Comparison of ENCODE assay signal across 28 cellular contexts in the genomic region with DNA sequence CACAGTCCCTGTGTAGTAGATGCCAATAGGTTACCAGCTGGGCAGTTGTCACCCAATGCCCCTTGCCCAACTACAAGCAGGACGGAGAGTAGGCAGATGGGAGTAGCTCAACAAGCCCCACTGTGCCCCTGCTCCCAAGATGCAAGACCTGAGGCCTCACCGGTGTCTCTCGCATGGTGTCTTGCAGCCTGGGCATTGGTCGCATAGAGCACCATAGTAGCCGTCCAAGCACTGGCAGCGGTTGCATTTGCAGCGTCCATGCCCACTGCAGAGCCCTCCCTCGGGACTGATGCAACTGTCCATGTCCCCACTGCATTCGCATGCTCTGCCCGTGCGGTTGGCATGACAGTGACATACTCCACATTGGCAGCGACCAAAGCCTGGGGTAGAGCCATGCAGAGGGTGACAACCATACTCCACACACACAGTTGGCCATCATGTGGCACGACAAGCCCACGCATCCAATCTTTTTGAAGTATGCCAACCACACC. TPM values are rescaled to one million over a fixed set of nuclear protein-coding genes. Genes with fewer than 3 reads are reported as not detected.
DNase-seq lines count a peak whose midpoint lies in the region; ATAC-seq, FAIRE-seq and TF ChIP-seq lines count a peak whose summit lies in the region.
"Had no signal": no experiment of that assay in that cellular context is flagged by ENCODE, and none has a peak within 500 bp of the region (broad histone marks: within the 10 kb centered on the region; RNA-seq: fewer than 3 reads in every experiment).

No MANE protein-coding gene starts in this region.

- H3K4ac ChIP-seq in neuronal stem cell (ENCODE audit: low read length): no peak overlapping the region

- H2AK5ac ChIP-seq in neuronal stem cell (ENCODE audit: low read depth, low read length): no peak overlapping the region

- no peak overlapping the region for H3K4me2 ChIP-seq in MM.1S (ENCODE audit: low read depth, low read length)
- no peak overlapping the region for H3K4me2 ChIP-seq in neuronal stem cell (ENCODE audit: insufficient read depth, low read length, poor library complexity, severe bottlenecking)

- peaks cover 41% of the 10 kb centered on the region for H3K4me1 ChIP-seq in MM.1S (ENCODE audit: low read length)
- H3K4me1 ChIP-seq in neuronal stem cell (ENCODE audit: control insufficient read depth in 2 of 2, insufficient read depth in 1 of 2, low read depth in 1 of 2, low read length in 2 of 2): no peaks in the 10 kb centered on the region
- H3K4me1 ChIP-seq in mucosa of descending colon (ENCODE audit: low read depth): peaks cover 2% of the 10 kb centered on the region
- H3K4me1 ChIP-seq: BE2C, HAP-1, SJCRH30 had no signal

- no peak overlapping the region for H3K4me3 ChIP-seq in MM.1S (ENCODE audit: low read length)
- no peak overlapping the region for H3K4me3 ChIP-seq in bronchial epithelial cell (ENCODE audit: low read depth, low read length)
- peak overlapping the region in 1 of 2 donors; percentile 61 for H3K4me3 ChIP-seq in neuronal stem cell (ENCODE audit: low read length in 2 of 2)
- H3K4me3 ChIP-seq in mucosa of descending colon: no peak overlapping the region
- H3K4me3 ChIP-seq: HAP-1, SJCRH30 had no signal

- H3K4me3 Mint-ChIP-seq in activated naive CD8-positive, alpha-beta T cell: no peak overlapping the region
- no peak overlapping the region for H3K4me3 Mint-ChIP-seq in activated naive CD8-positive, alpha-beta T cell treated with anti-CD3 and anti-CD28 coated beads for 36 hours
- H3K4me3 Mint-ChIP-seq: naive thymus-derived CD4-positive, alpha-beta T cell had no signal

- H3K18ac ChIP-seq in neuronal stem cell (ENCODE audit: low read length): no peak overlapping the region

- H3K36me3 ChIP-seq in MM.1S (replicated peaks; ENCODE audit: insufficient read depth, low read length): peaks cover 55% of the 10 kb centered on the region
- H3K36me3 ChIP-seq in bronchial epithelial cell (ENCODE audit: control insufficient read depth, insufficient read depth, low read length): peaks cover 4% of the 10 kb centered on the region
- H3K36me3 ChIP-seq in neuronal stem cell (replicated peaks in 1 of 2; ENCODE audit: control insufficient read depth in 2 of 2, insufficient read depth in 2 of 2, low read length in 2 of 2): peaks cover 18 to 42% of the 10 kb centered on the region in 2 donors
- H3K36me3 ChIP-seq in mucosa of descending colon (ENCODE audit: low read depth): no peaks in the 10 kb centered on the region

- H2BK12ac ChIP-seq in neuronal stem cell (ENCODE audit: low read length): peak overlapping the region; percentile 34

- H3K9me2 ChIP-seq in MM.1S (replicated peaks; ENCODE audit: insufficient read depth, low read length): no peaks in the 10 kb centered on the region

- no CpG with 5 or more reads among the region's 14 CpGs for WGBS in neuronal stem cell (ENCODE audit: extremely low coverage in 2 of 2, insufficient read length in 2 of 2, insufficient replicate concordance in 1 of 2), 2 donors

- H3K9ac ChIP-seq in MM.1S (ENCODE audit: low read length) (peak overlapping the region; percentile 6; the same call in 1 of the 2 replicates), neuronal stem cell (ENCODE audit: low read depth, low read length, poor library complexity) (peak overlapping the region; percentile 0)

- H3K27me3 ChIP-seq in MM.1S (replicated peaks; ENCODE audit: insufficient read depth, low read length): no peaks in the 10 kb centered on the region
- H3K27me3 ChIP-seq in bronchial epithelial cell (ENCODE audit: control insufficient read depth, insufficient read depth, low read length): no peaks in the 10 kb centered on the region
- H3K27me3 ChIP-seq in neuronal stem cell (ENCODE audit: control insufficient read depth in 3 of 3, insufficient read depth in 3 of 3, low read depth in 1 of 3, low read length in 3 of 3): peaks cover 0 to 18% (median 17%) of the 10 kb centered on the region in 3 experiments
- H3K27me3 ChIP-seq: BE2C, SJCRH30 had no signal

- peak overlapping the region; percentile 99; the same call in 1 of the 2 replicates for H3K27ac ChIP-seq in MM.1S (ENCODE audit: low read length)
- H3K27ac ChIP-seq in neuronal stem cell (replicated peaks; ENCODE audit: low read length): no peak overlapping the region
- H3K27ac ChIP-seq: SJCRH30, WERI-Rb-1 had no signal

- H3K23ac ChIP-seq in neuronal stem cell (ENCODE audit: low read depth, low read length, poor library complexity): no peak overlapping the region

- H3K9me3 ChIP-seq in MM.1S (replicated peaks; ENCODE audit: insufficient read depth, low read length): no peaks in the 10 kb centered on the region
- H3K9me3 ChIP-seq in neuronal stem cell (replicated peaks in 1 of 2; ENCODE audit: control insufficient read depth in 2 of 2, insufficient read depth in 1 of 2, low read depth in 1 of 2, low read length in 2 of 2): no peaks in the 10 kb centered on the region
- H3K9me3 ChIP-seq in mucosa of descending colon: no peaks in the 10 kb centered on the region
- H3K9me3 ChIP-seq: BE2C, HAP-1, SJCRH30 had no signal

- no peak for ATAC-seq in GM18873 (IDR thresholded peaks at IDR 0.05; ENCODE audit: low FRiP score, unreplicated experiment)
- no peak for ATAC-seq in mucosa of descending colon
- ATAC-seq: left ventricle myocardium superior; naive thymus-derived CD4-positive, alpha-beta T cell; Panc1 had no signal

- no peak overlapping the region for H2BK120ac ChIP-seq in neuronal stem cell (ENCODE audit: low read depth, low read length)

- FAIRE-seq in bronchial epithelial cell (lab: Jason Lieb, UNC): peak; percentile 83
- FAIRE-seq: kidney had no signal

- H3K79me1 ChIP-seq in neuronal stem cell (ENCODE audit: low read depth, low read length): no peaks in the 10 kb centered on the region

- H4K20me1 ChIP-seq in MM.1S (ENCODE audit: insufficient read depth, low read length): peaks cover 68% of the 10 kb centered on the region

- H3K9me3 Mint-ChIP-seq in activated naive CD8-positive, alpha-beta T cell (ENCODE audit: low read depth): no peaks in the 10 kb centered on the region
- H3K9me3 Mint-ChIP-seq in activated naive CD8-positive, alpha-beta T cell treated with anti-CD3 and anti-CD28 coated beads for 36 hours: no peaks in the 10 kb centered on the region
- H3K9me3 Mint-ChIP-seq: activated T-helper 2 cell treated with anti-CD3 and anti-CD28 coated beads, Interferon-gamma antibody, Interleukin-2, Interleukin-4, amounts not matched to agents 10 μg/mL and 5 μg/mL and 100 μg/mL, durations not matched to agents 14 hours and 24 hours and 36 hours had no signal

- peaks cover 99% of the 10 kb centered on the region for H3F3A ChIP-seq in MM.1S (ENCODE audit: insufficient read depth, low read length)

- no peak overlapping the region for H3K14ac ChIP-seq in neuronal stem cell (ENCODE audit: low read length)

- no peaks in the 10 kb centered on the region for H3K27me3 Mint-ChIP-seq in activated naive CD8-positive, alpha-beta T cell
- no peaks in the 10 kb centered on the region for H3K27me3 Mint-ChIP-seq in activated naive CD8-positive, alpha-beta T cell treated with anti-CD3 and anti-CD28 coated beads for 36 hours
- H3K27me3 Mint-ChIP-seq: naive thymus-derived CD4-positive, alpha-beta T cell had no signal

- H3K27ac Mint-ChIP-seq in activated naive CD8-positive, alpha-beta T cell: peak overlapping the region; percentile 41
- H3K27ac Mint-ChIP-seq in activated naive CD8-positive, alpha-beta T cell treated with anti-CD3 and anti-CD28 coated beads for 36 hours: no peak overlapping the region

- intact Hi-C loops in mucosa of descending colon (cut with DNase I, micrococcal nuclease): loop anchor here in 1 of 2 donors (10.0 kb wide), 1 partner anchor 128 kb away; no protein-coding TSS in a partner anchor

- no peak for TF ChIP-seq CTCF in MM.1S (IDR thresholded peaks at IDR 0.05; ENCODE audit: low read length)
- TF ChIP-seq CTCF in bronchial epithelial cell (IDR thresholded peaks at IDR 0.05; ENCODE audit: insufficient read depth, low read length, severe bottlenecking): no peak
- no peak for TF ChIP-seq CTCF in mucosa of descending colon (IDR thresholded peaks at IDR 0.05)

- no peak overlapping the region for H2BK5ac ChIP-seq in neuronal stem cell (ENCODE audit: low read length)

- no peak overlapping the region for H4K8ac ChIP-seq in neuronal stem cell (ENCODE audit: low read depth, low read length)

- peaks cover 23% of the 10 kb centered on the region for H3K4me1 Mint-ChIP-seq in activated naive CD8-positive, alpha-beta T cell (ENCODE audit: low read depth)
- H3K4me1 Mint-ChIP-seq in activated naive CD8-positive, alpha-beta T cell treated with anti-CD3 and anti-CD28 coated beads for 36 hours: peaks cover 24% of the 10 kb centered on the region

- H3K36me3 Mint-ChIP-seq in activated naive CD8-positive, alpha-beta T cell: peaks cover 2% of the 10 kb centered on the region
- H3K36me3 Mint-ChIP-seq in activated naive CD8-positive, alpha-beta T cell treated with anti-CD3 and anti-CD28 coated beads for 36 hours: peaks cover 21% of the 10 kb centered on the region

- H3K79me2 ChIP-seq in MM.1S (ENCODE audit: low read length): peaks cover 48% of the 10 kb centered on the region

- DNase-seq in activated naive CD8-positive, alpha-beta T cell treated with anti-CD3 and anti-CD28 coated beads for 36 hours: no peak
- DNase-seq in MM.1S: peak; percentile 34
- no peak for DNase-seq in bronchial epithelial cell (ENCODE audit: low read depth)
- DNase-seq in neuronal stem cell (ENCODE audit: low spot score): no peak
- DNase-seq in NCI-H128 (lab: John Stamatoyannopoulos, UW; ENCODE audit: unreplicated experiment): no peak
- no peak for DNase-seq in mucosa of descending colon
- DNase-seq: activated CD4-positive, alpha-beta T cell treated with anti-CD3 and anti-CD28 coated beads for 48 hours; BE2C; caudate nucleus; DMS153; Kasumi-1; kidney; left ventricle myocardium superior; midbrain; MV-4-11; naive thymus-derived CD4-positive, alpha-beta T cell; NCI-H446; NCI-H748 treated with DMSO at 0.1 percent for 48 hours; SJCRH30; stimulated activated CD4-positive, alpha-beta T cell treated with anti-CD3 and anti-CD28 coated beads, Interleukin-4, amount 100 ng/mL, for 24 hours; T1000; trophoblast cell; WERI-Rb-1 had no signal

- no peak overlapping the region for H2BK15ac ChIP-seq in neuronal stem cell (ENCODE audit: low read length)

- no peak overlapping the region for H4K91ac ChIP-seq in neuronal stem cell (ENCODE audit: low read depth, low read length, poor library complexity)

- H2AFZ ChIP-seq in MM.1S (ENCODE audit: low read length): no peak overlapping the region
- H2AFZ ChIP-seq in neuronal stem cell (ENCODE audit: low read length): no peak overlapping the region

RNA-seq across cellular contexts. Expression of a gene that starts 11.9 kb away (rescaled TPM):
- total RNA-seq in activated naive CD8-positive, alpha-beta T cell treated with anti-CD3 and anti-CD28 coated beads for 36 hours: 10 to 100 TPM; 11.8 to 11.9 TPM
- total RNA-seq in bronchial epithelial cell: 6.6 and 11.1 TPM in 2 replicates
- polyA plus RNA-seq in neuronal stem cell (2013, experiment 1 of 2): 14.3 TPM
- polyA plus RNA-seq in neuronal stem cell (2013, experiment 2 of 2): 14.1 TPM
- 10 to 100 TPM; 23.4 to 44.4 (median 38.7) TPM for total RNA-seq in mucosa of descending colon

RNA-seq across cellular contexts. Expression of a gene that starts 12.1 kb away (rescaled TPM):
- total RNA-seq in activated naive CD8-positive, alpha-beta T cell treated with anti-CD3 and anti-CD28 coated beads for 36 hours: 10 to 100 TPM; 34.9 to 42.8 TPM
- total RNA-seq in bronchial epithelial cell (15.2 and 16.6 TPM in 2 replicates), mucosa of descending colon (10 to 100 TPM; 26.1 to 52.9 (median 46.0) TPM)
- 19.7 TPM for polyA plus RNA-seq in neuronal stem cell (2013, experiment 1 of 2)
- 19.5 TPM for polyA plus RNA-seq in neuronal stem cell (2013, experiment 2 of 2)

RNA-seq across cellular contexts. Expression of a gene that starts 14.5 kb away (rescaled TPM):
- 100 to 1,000 TPM; 102 to 105 TPM for total RNA-seq in activated naive CD8-positive, alpha-beta T cell treated with anti-CD3 and anti-CD28 coated beads for 36 hours
- total RNA-seq in bronchial epithelial cell: 8.4 and 15.7 TPM in 2 replicates
- polyA plus RNA-seq in neuronal stem cell (2013, experiment 1 of 2): 0.07 TPM
- polyA plus RNA-seq in neuronal stem cell (2013, experiment 2 of 2): 0.03 TPM
- 10 to 100 TPM in 1 of 3 donors, 1 to 10 TPM in 2; 6.2 to 13.8 (median 7.3) TPM for total RNA-seq in mucosa of descending colon
- total RNA-seq: SJCRH30 had no signal

RNA-seq across cellular contexts. Expression of a gene that starts 39.4 kb away (rescaled TPM):
- 10 to 100 TPM; 22.7 to 26.0 TPM for total RNA-seq in activated naive CD8-positive, alpha-beta T cell treated with anti-CD3 and anti-CD28 coated beads for 36 hours
- total RNA-seq in bronchial epithelial cell (24.7 and 74.6 TPM in 2 replicates), mucosa of descending colon (10 to 100 TPM; 10.7 to 35.3 (median 16.9) TPM)
- polyA plus RNA-seq in neuronal stem cell (2013, experiment 1 of 2): 11.1 TPM
- 10.9 TPM for polyA plus RNA-seq in neuronal stem cell (2013, experiment 2 of 2)
